30 cellular contexts compared by ENCODE assay signal in the genomic region with DNA sequence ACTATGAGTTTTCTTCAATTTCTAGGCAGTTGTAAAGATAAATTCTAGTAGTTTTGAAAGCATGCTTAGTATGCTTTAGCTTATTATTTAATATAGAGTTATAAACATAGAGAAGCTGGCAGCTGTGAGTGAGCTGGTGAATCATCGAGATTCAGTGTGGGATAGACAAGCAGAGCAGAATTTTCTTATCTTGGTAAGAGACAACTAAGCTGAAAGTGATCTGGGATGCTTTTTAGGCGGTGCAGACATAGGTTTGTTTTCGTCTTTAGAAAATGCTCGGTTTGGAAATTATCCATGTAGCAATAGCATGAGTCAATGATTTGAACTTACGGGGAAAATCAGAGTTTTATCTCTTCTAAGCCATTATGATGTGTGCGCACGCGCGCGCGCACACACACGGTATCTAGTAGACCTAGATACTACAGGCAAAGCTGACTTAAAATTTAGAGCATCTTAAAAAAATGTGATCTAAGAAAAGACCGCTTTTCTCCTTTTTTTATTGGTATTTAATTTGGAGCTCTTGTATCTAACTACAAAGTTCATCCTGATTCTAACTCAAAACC.
A peak's percentile ranks its signal among the peaks of the same experiment; 100 is the strongest.
DNase-seq lines count a peak whose midpoint lies in the region; ATAC-seq and TF ChIP-seq lines count a peak whose summit lies in the region.
"Had no signal": no experiment of that assay in that cellular context is flagged by ENCODE, and none has a peak within 500 bp of the region (broad histone marks: within the 10 kb centered on the region; RNA-seq: fewer than 3 reads in every experiment).

No MANE protein-coding gene starts in this region.

- 82 to 84% methylated on average over 13 of the region's 13 CpGs for WGBS in lung, 2 donors

- ATAC-seq in lung (ENCODE audit: insufficient read depth, low FRiP score) = peak; percentile 61
- no peak for ATAC-seq in HG03520 (IDR thresholded peaks at IDR 0.05; ENCODE audit: unreplicated experiment)
- ATAC-seq in naive thymus-derived CD4-positive, alpha-beta T cell = no peak
- ATAC-seq: GM12878; HCT116; naive thymus-derived CD8-positive, alpha-beta T cell; stimulated activated memory B cell treated with anti-CD40 and anti-IgM and Interleukin-4, amounts not matched to agents 10 μg/mL and 1 μg/mL and 100 μg/mL, for 72 hours; upper lobe of right lung had no signal

- H3K27me3 Mint-ChIP-seq in naive thymus-derived CD4-positive, alpha-beta T cell = peaks cover 10 to 44% (median 24%) of the 10 kb centered on the region in 5 donors
- H3K27me3 Mint-ChIP-seq: stimulated activated memory B cell treated with anti-CD40 and anti-IgM and Interleukin-4, amounts not matched to agents 10 μg/mL and 1 μg/mL and 100 μg/mL, for 72 hours had no signal

- H3K4me3 Mint-ChIP-seq in naive thymus-derived CD4-positive, alpha-beta T cell = no peak overlapping the region
- H3K4me3 Mint-ChIP-seq: activated T-cell treated with anti-CD3 and anti-CD28 coated beads, Interleukin-2, amount 50 U/mL, for 24 hours; endodermal cell; naive thymus-derived CD8-positive, alpha-beta T cell; stimulated activated memory B cell treated with anti-CD40 and anti-IgM and Interleukin-4, amounts not matched to agents 10 μg/mL and 1 μg/mL and 100 μg/mL, for 72 hours had no signal

- POLR2A ChIA-PET in AG04450 (lab: Yijun Ruan, JAX) = interaction anchor here (0.5 kb wide), 1 partner anchor 886 kb away, joined by 3 read pairs; no protein-coding TSS in a partner anchor
- POLR2A ChIA-PET in naive thymus-derived CD4-positive, alpha-beta T cell (lab: Charles Lee) = no interaction called here

- H3K27ac ChIP-seq in AG04450 (ENCODE audit: low read depth, low read length) = no peak overlapping the region
- H3K27ac ChIP-seq in lung (ENCODE audit: low read depth in 1 of 2, low read length in 1 of 2) = no peak overlapping the region
- H3K27ac ChIP-seq in naive thymus-derived CD4-positive, alpha-beta T cell (ENCODE audit: low read depth, low read length) = no peak overlapping the region
- H3K27ac ChIP-seq: BLaER1 treated with 17β-estradiol and CSF1 and Interleukin-3, amounts not matched to agents 10 nM and 100 nM; cardiac muscle cell; right atrium auricular region; SJSA1; upper lobe of right lung had no signal

- CTCF ChIA-PET in AG04450 (lab: Charles Lee) = no interaction called here
- CTCF ChIA-PET in naive thymus-derived CD4-positive, alpha-beta T cell (lab: Charles Lee) = no interaction called here

- H3K27me3 ChIP-seq in AG04450 (ENCODE audit: control insufficient read depth, insufficient read depth, low read length) (no peaks in the 10 kb centered on the region), lung (ENCODE audit: control insufficient read depth, insufficient read depth) (no peaks in the 10 kb centered on the region)
- H3K27me3 ChIP-seq in naive thymus-derived CD4-positive, alpha-beta T cell (ENCODE audit: control insufficient read depth in 2 of 2, insufficient read depth in 2 of 2, low read length in 2 of 2) = no peaks in the 10 kb centered on the region
- H3K27me3 ChIP-seq: BLaER1 treated with 17β-estradiol and CSF1 and Interleukin-3, amounts not matched to agents 10 nM and 100 nM; cardiac muscle cell; right atrium auricular region; upper lobe of right lung had no signal

- no peaks in the 10 kb centered on the region for H3K4me1 Mint-ChIP-seq in naive thymus-derived CD4-positive, alpha-beta T cell
- H3K4me1 Mint-ChIP-seq: naive thymus-derived CD8-positive, alpha-beta T cell; stimulated activated memory B cell treated with anti-CD40 and anti-IgM and Interleukin-4, amounts not matched to agents 10 μg/mL and 1 μg/mL and 100 μg/mL, for 72 hours had no signal

- H3K36me3 ChIP-seq in lung (ENCODE audit: control insufficient read depth in 2 of 2, insufficient read depth in 2 of 2, low read length in 2 of 2) = no peaks in the 10 kb centered on the region
- H3K36me3 ChIP-seq in naive thymus-derived CD4-positive, alpha-beta T cell (ENCODE audit: control insufficient read depth in 2 of 3, insufficient read depth in 3 of 3, low read length in 3 of 3) = no peaks in the 10 kb centered on the region
- H3K36me3 ChIP-seq: BLaER1 treated with 17β-estradiol and CSF1 and Interleukin-3, amounts not matched to agents 10 nM and 100 nM; cardiac muscle cell; right atrium auricular region; SJSA1; upper lobe of right lung had no signal

- intact Hi-C loops in naive thymus-derived CD4-positive, alpha-beta T cell (cut with micrococcal nuclease) = no loop called here

- H3K4me3 ChIP-seq in AG04450 (ENCODE audit: low read depth, low read length) (no peak overlapping the region), choroid plexus epithelial cell (ENCODE audit: low read depth, low read length) (no peak overlapping the region), lung (no peak overlapping the region)
- no peak overlapping the region for H3K4me3 ChIP-seq in naive thymus-derived CD4-positive, alpha-beta T cell (ENCODE audit: low read length)
- H3K4me3 ChIP-seq: BLaER1 treated with 17β-estradiol and CSF1 and Interleukin-3, amounts not matched to agents 10 nM and 100 nM; cardiac muscle cell; GM12878; right atrium auricular region; SJSA1; upper lobe of right lung had no signal

- no peaks in the 10 kb centered on the region for H3K9me3 ChIP-seq in AG04450 (ENCODE audit: control insufficient read depth, insufficient read depth, low read length)
- H3K9me3 ChIP-seq in lung (ENCODE audit: control insufficient read depth in 2 of 2, insufficient read depth in 1 of 2, low read length in 1 of 2) = no peaks in the 10 kb centered on the region
- H3K9me3 ChIP-seq in naive thymus-derived CD4-positive, alpha-beta T cell (ENCODE audit: control insufficient read depth in 2 of 3, low read length in 3 of 3) = no peaks in the 10 kb centered on the region
- H3K9me3 ChIP-seq: BLaER1 treated with 17β-estradiol and CSF1 and Interleukin-3, amounts not matched to agents 10 nM and 100 nM; right atrium auricular region; SJSA1; upper lobe of right lung had no signal

- in situ Hi-C loops in GM13977 (cut with MboI; ENCODE audit: low pct_unique_long_range_greater_than_20kb, low sequenced_read_pairs, unreplicated experiment) = no loop called here

- H3K9me3 Mint-ChIP-seq in naive thymus-derived CD4-positive, alpha-beta T cell = no peaks in the 10 kb centered on the region
- H3K9me3 Mint-ChIP-seq: activated T-cell treated with anti-CD3 and anti-CD28 coated beads, Interleukin-2, amount 50 U/mL, for 24 hours; endodermal cell; naive thymus-derived CD8-positive, alpha-beta T cell; stimulated activated memory B cell treated with anti-CD40 and anti-IgM and Interleukin-4, amounts not matched to agents 10 μg/mL and 1 μg/mL and 100 μg/mL, for 72 hours had no signal

- no peaks in the 10 kb centered on the region for H3K4me1 ChIP-seq in lung (ENCODE audit: control insufficient read depth in 2 of 2, insufficient read depth in 2 of 2, low read length in 2 of 2)
- H3K4me1 ChIP-seq in naive thymus-derived CD4-positive, alpha-beta T cell (ENCODE audit: control insufficient read depth in 2 of 2, insufficient read depth in 2 of 2, low read length in 2 of 2) = no peaks in the 10 kb centered on the region
- H3K4me1 ChIP-seq: BLaER1 treated with 17β-estradiol and CSF1 and Interleukin-3, amounts not matched to agents 10 nM and 100 nM; right atrium auricular region; SJSA1; upper lobe of right lung had no signal

- TF ChIP-seq CTCF in AG04450 (IDR thresholded peaks at IDR 0.05; ENCODE audit: low read depth, low read length) (no peak), choroid plexus epithelial cell (conservative IDR thresholded peaks at IDR 0.05; ENCODE audit: low read depth, low read length) (no peak), lung (IDR thresholded peaks at IDR 0.05; ENCODE audit: control extremely low read depth, extremely low read depth) (no peak), GM10266 (IDR thresholded peaks at IDR 0.05; ENCODE audit: control insufficient read depth, insufficient read depth, low read depth, missing control alignments) (no peak), GM13977 (IDR thresholded peaks at IDR 0.05; ENCODE audit: extremely low read depth, insufficient read depth, missing control alignments) (no peak)

- DNase-seq in AG04450 (ENCODE audit: low read depth, low spot score) (peak; percentile 1), NCI-H226 (peak; percentile 92), choroid plexus epithelial cell (ENCODE audit: low read depth) (peak; percentile 33), lung (ENCODE audit: low spot score) (no peak), GM10266 (ENCODE audit: extremely low spot score) (no peak), GM13977 (ENCODE audit: low spot score) (no peak)
- DNase-seq in naive thymus-derived CD4-positive, alpha-beta T cell = no peak
- DNase-seq: activated CD4-positive, alpha-beta T cell treated with anti-CD3 and anti-CD28 coated beads for 4 hours; activated naive CD4-positive, alpha-beta T cell; activated T-cell treated with anti-CD3 and anti-CD28 coated beads, Interleukin-2, amount 50 U/mL, for 24 hours; amniotic stem cell; COR-L47; DMS79 treated with DMSO at 0.1 percent for 48 hours; endodermal cell; left cardiac atrium; naive thymus-derived CD8-positive, alpha-beta T cell; NCI-H1436 treated with DMSO at 0.1 percent for 48 hours; NCI-H2107; NCI-H510A; stimulated activated CD4-positive, alpha-beta T cell treated with anti-CD3 and anti-CD28 coated beads, Interleukin-4, amount 100 ng/mL, for 1 hour; T-helper 2 cell; upper lobe of right lung had no signal

- H3K27ac Mint-ChIP-seq in naive thymus-derived CD4-positive, alpha-beta T cell = no peak overlapping the region
- H3K27ac Mint-ChIP-seq: activated T-cell treated with anti-CD3 and anti-CD28 coated beads, Interleukin-2, amount 50 U/mL, for 24 hours; endodermal cell; naive thymus-derived CD8-positive, alpha-beta T cell; stimulated activated memory B cell treated with anti-CD40 and anti-IgM and Interleukin-4, amounts not matched to agents 10 μg/mL and 1 μg/mL and 100 μg/mL, for 72 hours had no signal

- H3K36me3 Mint-ChIP-seq in naive thymus-derived CD4-positive, alpha-beta T cell = no peaks in the 10 kb centered on the region
- H3K36me3 Mint-ChIP-seq: naive thymus-derived CD8-positive, alpha-beta T cell; stimulated activated memory B cell treated with anti-CD40 and anti-IgM and Interleukin-4, amounts not matched to agents 10 μg/mL and 1 μg/mL and 100 μg/mL, for 72 hours had no signal

Comparison
In these comparisons a context has a peak if more than half of its experiments do, and no peak if none do; other contexts are left out.
1. DNase-seq: peak in AG04450 (single experiment), NCI-H226 (single experiment) and choroid plexus epithelial cell (single experiment); none in lung (single experiment), GM10266 (single experiment), GM13977 (single experiment) and naive thymus-derived CD4-positive, alpha-beta T cell (0 of 9).